Comparison of ENCODE assay signal across 7 cellular contexts in genomic region chrX:3461411-3461811, GRCh38.
A peak's percentile ranks its signal among the peaks of the same experiment; 100 is the strongest.
DNase-seq lines count a peak whose midpoint lies in the region; ATAC-seq, FAIRE-seq and TF ChIP-seq lines count a peak whose summit lies in the region.
"Not testable (repeated sequence)": the region's sequence is repeated elsewhere in the genome, so short reads cannot be mapped to it uniquely, and the experiment has no call there.

No MANE protein-coding gene starts in this region.

- TF ChIP-seq POLR2A in H1 (IDR thresholded peaks at IDR 0.05; ENCODE audit: control extremely low read depth in 1 of 2, low read depth in 2 of 2, low read length in 2 of 2), result not testable (repeated sequence)

- H2AK5ac ChIP-seq in H1 (ENCODE audit: low read depth, low read length), result not testable (repeated sequence)

- H3K9ac ChIP-seq in SK-N-SH; H1 (replicated peaks in 1 of 4; ENCODE audit: extremely low read depth in 1 of 4, low read depth in 3 of 4, low read length in 3 of 4): not testable (repeated sequence)

- H4K5ac ChIP-seq in H1 (ENCODE audit: insufficient read length, low read depth, low read length), result not testable (repeated sequence)

- H3K4me1 ChIP-seq in Caco-2; SK-N-SH (ENCODE audit: control insufficient read depth in 1 of 2, insufficient read depth in 2 of 2, low read depth in 1 of 2, low read length in 1 of 2); H1 (replicated peaks in 1 of 4; ENCODE audit: control insufficient read depth in 3 of 4, insufficient read depth in 4 of 4, low read length in 3 of 4): not testable (repeated sequence)

- H3K9me2 ChIP-seq in SK-N-SH, result not testable (repeated sequence)

- CTCF ChIA-PET in Caco-2 (lab: Charles Lee); SK-N-SH (lab: Yijun Ruan, JAX); H1 (lab: Charles Lee; ENCODE audit: partially characterized antibody): not testable (repeated sequence)

- not testable (repeated sequence) for H2BK20ac ChIP-seq in H1 (ENCODE audit: low read length)

- DNase-seq in Caco-2; SK-N-SH; H1 (ENCODE audit: low read depth in 1 of 2, low spot score in 2 of 2); skeletal muscle cell (ENCODE audit: low read depth): not testable (repeated sequence)
- DNase-seq in NCI-H526 treated with DMSO at 0.1 percent for 48 hours (lab: John Stamatoyannopoulos, UW), result peak; percentile 3
- peak; percentile 11 for DNase-seq in iris pigment epithelial cell (ENCODE audit: low read depth)

- peak overlapping the region; percentile 29 for H3K4me3 Mint-ChIP-seq in Caco-2 (ENCODE audit: unreplicated experiment)

- not testable (repeated sequence) for H3K79me2 ChIP-seq in SK-N-SH (ENCODE audit: insufficient read depth); H1 (ENCODE audit: control insufficient read depth in 1 of 2, insufficient read depth in 2 of 2, low read length in 2 of 2)

- POLR2A ChIA-PET in Caco-2 (lab: Charles Lee); SK-N-SH (lab: Yijun Ruan, JAX); H1 (lab: Charles Lee; ENCODE audit: partially characterized antibody): not testable (repeated sequence)

- H3K79me1 ChIP-seq in H1 (ENCODE audit: low read depth, low read length), result not testable (repeated sequence)

- not testable (repeated sequence) for H2BK15ac ChIP-seq in H1 (ENCODE audit: low read length)

- H4K91ac ChIP-seq in H1 (replicated peaks; ENCODE audit: insufficient read length, low read length), result not testable (repeated sequence)

- H3K27me3 Mint-ChIP-seq in Caco-2 (ENCODE audit: insufficient read depth, unreplicated experiment), result not testable (repeated sequence)

- WGBS in SK-N-SH (ENCODE audit: low lambda C conversion rate), result 1% methylated on average over 5 of the region's 5 CpGs
- WGBS in H1 (ENCODE audit: extremely low coverage in 1 of 2, insufficient coverage in 1 of 2, insufficient read length in 1 of 2, insufficient replicate concordance in 2 of 2, low coverage in 1 of 2, low lambda C conversion rate in 2 of 2, missing lambda C conversion rate in 1 of 2), 2 experiments, result 65% methylated on average over 3 of the region's 5 CpGs; no CpG with 5 or more reads in 1 of the 2 experiments

- TF ChIP-seq CTCF in Caco-2 (IDR thresholded peaks at IDR 0.05; ENCODE audit: insufficient read depth in 1 of 2, low read depth in 1 of 2, low read length in 1 of 2, severe bottlenecking in 1 of 2, unreplicated experiment in 1 of 2); SK-N-SH (IDR thresholded peaks at IDR 0.05); H1 (IDR thresholded peaks at IDR 0.05; ENCODE audit: control extremely low read depth in 1 of 3, insufficient read depth in 1 of 3, low read depth in 1 of 3, low read length in 3 of 3): not testable (repeated sequence)

- H3K9me3 ChIP-seq in Caco-2; SK-N-SH; H1 (ENCODE audit: insufficient read depth in 2 of 2, low read depth in 1 of 2, low read length in 1 of 2): not testable (repeated sequence)

- H3K4me2 ChIP-seq in SK-N-SH, result peak overlapping the region; percentile 50
- H3K4me2 ChIP-seq in H1 (ENCODE audit: insufficient read depth in 1 of 2, low read depth in 2 of 2, low read length in 2 of 2), result not testable (repeated sequence)

- H2BK5ac ChIP-seq in H1 (ENCODE audit: low read depth, low read length), result not testable (repeated sequence)

- not testable (repeated sequence) for TF ChIP-seq EP300 in SK-N-SH (IDR thresholded peaks at IDR 0.05; ENCODE audit: borderline replicate concordance in 1 of 2, low read depth in 1 of 2, low read length in 1 of 2); H1 (IDR thresholded peaks at IDR 0.05; ENCODE audit: borderline replicate concordance in 1 of 2, low read depth in 2 of 2, low read length in 2 of 2)

- FAIRE-seq in H1 (lab: Jason Lieb, UNC), result peak; percentile 66

- not testable (repeated sequence) for H3F3A ChIP-seq in SK-N-SH (replicated peaks; ENCODE audit: insufficient read depth)

- H3K4me3 ChIP-seq in Caco-2 (ENCODE audit: low read depth, low read length); H1 (ENCODE audit: extremely low read depth in 1 of 4, insufficient read depth in 2 of 4, low read depth in 3 of 4, low read length in 4 of 4): not testable (repeated sequence)
- H3K4me3 ChIP-seq in SK-N-SH (ENCODE audit: low read depth in 2 of 2, low read length in 1 of 2), result peak overlapping the region; percentile 21 to 36; a peak in 2 of 4 replicates
- peak overlapping the region; percentile 8 for H3K4me3 ChIP-seq in skeletal muscle cell (ENCODE audit: low read depth, low read length)

- not testable (repeated sequence) for BruUV-seq in Caco-2 (replicated peaks; lab: Mats Ljungman, UMichigan)

- H3K27ac Mint-ChIP-seq in Caco-2 (ENCODE audit: unreplicated experiment), result not testable (repeated sequence)

- not testable (repeated sequence) for H3K18ac ChIP-seq in H1 (ENCODE audit: extremely low read depth, low read length)

- H3K23me2 ChIP-seq in H1 (ENCODE audit: low read depth, low read length), result not testable (repeated sequence)

- H4K20me1 ChIP-seq in SK-N-SH (ENCODE audit: insufficient read depth); H1 (replicated peaks in 1 of 2; ENCODE audit: control insufficient read depth in 1 of 2, insufficient read depth in 2 of 2, low read length in 2 of 2): not testable (repeated sequence)

- H3K4me1 Mint-ChIP-seq in Caco-2 (ENCODE audit: low read depth, unreplicated experiment), result not testable (repeated sequence)

- not testable (repeated sequence) for TF ChIP-seq RAD21 in SK-N-SH (IDR thresholded peaks at IDR 0.05; ENCODE audit: low read length); H1 (IDR thresholded peaks at IDR 0.05 in 1 of 2, conservative IDR thresholded peaks at IDR 0.05 in 1 of 2; ENCODE audit: low read depth in 2 of 2, low read length in 2 of 2)

- H3K14ac ChIP-seq in H1 (ENCODE audit: insufficient read length), result not testable (repeated sequence)

- H2BK12ac ChIP-seq in H1 (ENCODE audit: low read depth, low read length), result not testable (repeated sequence)

- peak; percentile 22 for ATAC-seq in GM21526 (IDR thresholded peaks at IDR 0.05; ENCODE audit: low FRiP score, unreplicated experiment)

- not testable (repeated sequence) for H3K27me3 ChIP-seq in Caco-2 (replicated peaks; ENCODE audit: control insufficient read depth, insufficient read depth, low read length); SK-N-SH (ENCODE audit: insufficient read depth); H1 (replicated peaks in 1 of 4; ENCODE audit: control insufficient read depth in 3 of 4, extremely low read depth in 1 of 4, insufficient read depth in 3 of 4, low read length in 3 of 4)

- not testable (repeated sequence) for H3K9me3 Mint-ChIP-seq in Caco-2 (ENCODE audit: unreplicated experiment)

- H3K4ac ChIP-seq in H1 (replicated peaks; ENCODE audit: insufficient read length, low read depth, low read length), result not testable (repeated sequence)

- not testable (repeated sequence) for H2BK120ac ChIP-seq in H1 (replicated peaks; ENCODE audit: low read depth, low read length)

- not testable (repeated sequence) for H4K8ac ChIP-seq in H1 (ENCODE audit: extremely low read depth, insufficient read depth, low read length)

- H3K56ac ChIP-seq in H1 (replicated peaks; ENCODE audit: insufficient read length, low read depth, low read length), result not testable (repeated sequence)

- intact Hi-C loops in Caco-2 (cut with micrococcal nuclease; ENCODE audit: unreplicated experiment), result loop anchor here (1.0 kb wide), 1 partner anchor 9 kb away; no protein-coding TSS in a partner anchor

- not testable (repeated sequence) for H3K23ac ChIP-seq in H1 (ENCODE audit: insufficient read length)

- H3K36me3 ChIP-seq in Caco-2 (ENCODE audit: control insufficient read depth, insufficient read depth, low read length); SK-N-SH (replicated peaks in 1 of 2; ENCODE audit: control insufficient read depth in 1 of 2, insufficient read depth in 2 of 2, low read length in 1 of 2); H1 (ENCODE audit: control insufficient read depth in 2 of 4, insufficient read depth in 4 of 4, low read length in 3 of 4): not testable (repeated sequence)

- H2AFZ ChIP-seq in SK-N-SH (ENCODE audit: low read depth), result peak overlapping the region; percentile 66
- H2AFZ ChIP-seq in H1 (ENCODE audit: low read length), result not testable (repeated sequence)

- H3K36me3 Mint-ChIP-seq in Caco-2 (ENCODE audit: insufficient read depth, unreplicated experiment), result not testable (repeated sequence)

- H3K27ac ChIP-seq in SK-N-SH (ENCODE audit: low read depth in 2 of 2, low read length in 1 of 2), result peak overlapping the region in 1 of 2 experiments; percentile 52; a peak in 1 of 4 replicates
- not testable (repeated sequence) for H3K27ac ChIP-seq in H1 (ENCODE audit: low read depth, low read length)

TF ChIP-seq in SK-N-SH, 30 proteins besides CTCF, POLR2A, EP300 and RAD21:
- TF ChIP-seq TCF12 (IDR thresholded peaks at IDR 0.05), result peak; percentile 51
TF ChIP-seq in SK-N-SH: peak in this region for 1; not testable (repeated sequence) for 29.
